ENCODE assay signal across 8 cellular contexts in genomic region chr6:26054659-26054936, GRCh38. TPM values are rescaled to one million over a fixed set of nuclear protein-coding genes. Genes with fewer than 3 reads are reported as not detected.
DNase-seq lines count a peak whose midpoint lies in the region; ATAC-seq and TF ChIP-seq lines count a peak whose summit lies in the region.

No MANE protein-coding gene starts in this region.

- H4K20me1 ChIP-seq in BLaER1, result peaks cover 9% of the 10 kb centered on the region; the same call in 1 of the 2 replicates

- TF ChIP-seq CTCF in GM13977 (IDR thresholded peaks at IDR 0.05; ENCODE audit: extremely low read depth, insufficient read depth, missing control alignments), result no peak

- peak overlapping the region; percentile 84 for H3K4me2 ChIP-seq in BLaER1

- H3K4me1 ChIP-seq in BLaER1 (peaks cover 33% of the 10 kb centered on the region), muscle layer of duodenum (ENCODE audit: control insufficient read depth in 1 of 2, insufficient read depth in 2 of 2, low read length in 2 of 2) (no peaks in the 10 kb centered on the region)

- H3K9me3 ChIP-seq in BLaER1 (no peaks in the 10 kb centered on the region), muscle layer of duodenum (ENCODE audit: control insufficient read depth in 1 of 2, low read length in 2 of 2) (no peaks in the 10 kb centered on the region)

- ATAC-seq in HG03469 (IDR thresholded peaks at IDR 0.05; ENCODE audit: unreplicated experiment), result no peak
- ATAC-seq in GM19467 (IDR thresholded peaks at IDR 0.05; ENCODE audit: unreplicated experiment), result no peak

- H3K27me3 ChIP-seq in BLaER1 (no peaks in the 10 kb centered on the region), muscle layer of duodenum (ENCODE audit: low read depth, low read length) (no peaks in the 10 kb centered on the region)

- H3K27ac ChIP-seq in BLaER1, result peak overlapping the region; percentile 93
- peak overlapping the region; percentile 79 for H3K27ac ChIP-seq in caudate nucleus (ENCODE audit: low read depth, low read length)
- peak overlapping the region; percentile 97 for H3K27ac ChIP-seq in muscle layer of duodenum (ENCODE audit: low read length)

- H3K36me3 ChIP-seq in BLaER1 (no peaks in the 10 kb centered on the region), muscle layer of duodenum (ENCODE audit: control insufficient read depth in 1 of 2, insufficient read depth in 2 of 2, low read length in 2 of 2) (peaks cover 0 to 7% of the 10 kb centered on the region in 2 donors)

- H3K4me3 ChIP-seq in BLaER1 (peak overlapping the region; percentile 80), muscle layer of duodenum (ENCODE audit: low read depth in 1 of 2, low read length in 2 of 2) (peak overlapping the region; percentile 84 to 85)
- H3K4me3 ChIP-seq in Jurkat, Clone E6-1 (ENCODE audit: low read length), result peak overlapping the region; percentile 69

- in situ Hi-C loops in GM13977 (cut with MboI; ENCODE audit: low pct_unique_long_range_greater_than_20kb, low sequenced_read_pairs, unreplicated experiment), result no loop called here

- H3K9ac ChIP-seq in BLaER1, result peak overlapping the region; percentile 98

- no peak for DNase-seq in Jurkat, Clone E6-1 (ENCODE audit: low read depth, low spot score)
- DNase-seq in caudate nucleus (lab: John Stamatoyannopoulos, UW) (no peak), GM13977 (ENCODE audit: low spot score) (no peak), GM03348 (ENCODE audit: low spot score) (no peak)

RNA-seq across cellular contexts. Expression of gene HFE, which starts 32.6 kb away (rescaled TPM):
- polyA plus RNA-seq in Jurkat, Clone E6-1 (2012; ENCODE audit: insufficient read depth, insufficient read length), result not detected
